ENCODE assay signal across 8 cellular contexts in the genomic region with DNA sequence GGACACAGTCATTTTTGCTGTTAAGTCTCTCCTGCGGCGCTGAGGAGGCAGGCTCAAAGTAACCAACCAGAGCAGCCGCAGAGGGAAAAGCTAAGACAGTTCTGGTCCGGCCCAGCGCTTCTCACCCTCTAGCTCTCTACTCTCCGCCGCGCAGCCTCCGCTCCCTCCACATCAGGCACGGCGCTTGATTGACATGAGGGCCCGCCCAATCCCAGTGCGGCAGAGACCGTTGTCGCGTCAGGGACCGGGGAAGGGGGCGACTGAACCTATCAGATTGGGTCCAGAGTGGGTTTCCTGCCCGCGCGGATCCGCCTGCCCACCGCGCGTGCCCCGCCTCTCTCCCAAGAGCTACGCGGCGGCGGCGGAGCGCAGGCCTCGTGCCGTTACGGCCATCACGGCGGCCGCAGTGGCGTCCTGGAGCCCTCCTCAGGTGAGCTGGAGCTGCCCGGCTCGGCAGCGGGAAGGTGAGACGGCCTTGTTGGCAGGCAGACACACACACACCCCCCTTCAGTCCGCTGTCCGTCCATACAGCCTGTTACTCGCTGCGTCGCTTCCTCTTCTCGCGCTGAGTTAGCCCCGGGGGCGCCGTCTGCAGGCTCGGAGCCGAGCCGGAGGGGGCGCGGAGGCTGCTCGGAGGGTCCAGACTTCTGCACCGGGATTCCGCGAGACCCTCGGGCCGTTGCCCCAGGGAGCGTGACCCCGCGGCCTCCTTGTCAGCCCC. TPM values are rescaled to one million over a fixed set of nuclear protein-coding genes. Genes with fewer than 3 reads are reported as not detected.
DNase-seq lines count a peak whose midpoint lies in the region; ATAC-seq and TF ChIP-seq lines count a peak whose summit lies in the region.

A gene (plus strand): TSS at position 319 of the 721 bp plus-strand sequence. CDS start 65,794 bp downstream, outside the sequence.

- H3K4me3 ChIP-seq in testis, result peak within 1 kb of the TSS; percentile 88 to 89

- H3K36me3 Mint-ChIP-seq in activated naive CD4-positive, alpha-beta T cell treated with anti-CD3 and anti-CD28 coated beads, Interleukin-2, amount 50 U/mL, for 72 hours, result peaks cover 27 to 34% of the 10 kb centered on the region in 2 donors

- H3K27me3 ChIP-seq in testis, result no peaks in the 10 kb centered on the region

- peaks cover 0 to 2% of the 10 kb centered on the region in 2 donors for H3K9me3 Mint-ChIP-seq in activated naive CD4-positive, alpha-beta T cell treated with anti-CD3 and anti-CD28 coated beads, Interleukin-2, amount 50 U/mL, for 72 hours

- no peaks in the 10 kb centered on the region for H3K36me3 ChIP-seq in testis (ENCODE audit: low read depth, missing control alignments)

- TF ChIP-seq POLR2A in GM10847 (IDR thresholded peaks at IDR 0.05; ENCODE audit: extremely low read depth, insufficient read length), result peak; percentile 94
- peak; percentile 83 for TF ChIP-seq POLR2A in testis (IDR thresholded peaks at IDR 0.05)

- H3K27ac Mint-ChIP-seq in activated naive CD4-positive, alpha-beta T cell treated with anti-CD3 and anti-CD28 coated beads, Interleukin-2, amount 50 U/mL, for 72 hours, result peak within 1 kb of the TSS; percentile 90 to 97

- peak; percentile 98 for DNase-seq in NCI-H1092 treated with DMSO at 0.1 percent for 48 hours (lab: John Stamatoyannopoulos, UW)
- peak; percentile 93 for DNase-seq in SKM-1 (lab: John Stamatoyannopoulos, UW; ENCODE audit: unreplicated experiment)
- peak; percentile 94 to 96 for DNase-seq in activated naive CD4-positive, alpha-beta T cell treated with anti-CD3 and anti-CD28 coated beads, Interleukin-2, amount 50 U/mL, for 72 hours (ENCODE audit: low spot score in 2 of 2)
- DNase-seq in glomerular endothelial cell (ENCODE audit: extremely low read depth, low read depth, low spot score), result peak; percentile 77
- DNase-seq in omental fat pad (ENCODE audit: low spot score), result peak; percentile 95
- peak; percentile 99 for DNase-seq in testis

- ATAC-seq in HG02610 (IDR thresholded peaks at IDR 0.05; ENCODE audit: unreplicated experiment), result peak; percentile 98
- peak; percentile 97 to 98 for ATAC-seq in activated naive CD4-positive, alpha-beta T cell treated with anti-CD3 and anti-CD28 coated beads, Interleukin-2, amount 50 U/mL, for 72 hours
- ATAC-seq in omental fat pad (ENCODE audit: low FRiP score), result peak; percentile 99

- H3K9me3 ChIP-seq in testis, result no peaks in the 10 kb centered on the region

- peaks cover 14% of the 10 kb centered on the region for H3K4me1 ChIP-seq in testis

- WGBS in testis, 2 donors, result 0% methylated on average over 3 to 51 of the region's 67 CpGs

- H3K27ac ChIP-seq in testis, result peak within 1 kb of the TSS; percentile 95 to 97

- TF ChIP-seq CTCF in omental fat pad (IDR thresholded peaks at IDR 0.05) (no peak), testis (IDR thresholded peaks at IDR 0.05) (no peak)

- intact Hi-C loops in testis (cut with DNase I; ENCODE audit: low total_unique reads), result no loop called here

RNA-seq across cellular contexts. Expression of the gene that starts here (rescaled TPM):
- 10 to 100 TPM; 34.6 to 45.1 TPM for total RNA-seq in activated naive CD4-positive, alpha-beta T cell treated with anti-CD3 and anti-CD28 coated beads, Interleukin-2, amount 50 U/mL, for 72 hours
- 58.7 and 83.4 TPM in 2 replicates for total RNA-seq in glomerular endothelial cell
- 10 to 100 TPM; 34.9 to 57.7 (median 50.8) TPM for total RNA-seq in omental fat pad
- total RNA-seq in testis, result 10 to 100 TPM; 42.7 to 45.0 TPM
- polyA plus RNA-seq in testis (ENCODE audit: insufficient read depth, low read depth, low replicate concordance), result 31.1 TPM

Comparison
In these comparisons a context has a peak if more than half of its experiments do, and no peak if none do; other contexts are left out.
1. Peak in every context shown above with its lines: DNase-seq, ATAC-seq, H3K4me3 ChIP-seq and H3K27ac ChIP-seq.